Comparison of ENCODE assay signal across 8 cellular contexts in genomic region chr17:38799501-38800236, GRCh38. TPM values are rescaled to one million over a fixed set of nuclear protein-coding genes. Genes with fewer than 3 reads are reported as not detected.
DNase-seq lines count a peak whose midpoint lies in the region; ATAC-seq and TF ChIP-seq lines count a peak whose summit lies in the region.

PIP4K2B (minus strand) TSS chr17:38799556; CDS start chr17:38799424, 132 bp downstream.

- ATAC-seq in GM19025 (IDR thresholded peaks at IDR 0.05; ENCODE audit: low read depth, unreplicated experiment) (peak; percentile 86), HG03280 (IDR thresholded peaks at IDR 0.05; ENCODE audit: unreplicated experiment) (peak; percentile 82)

- TF ChIP-seq CTCF in AG09309 (IDR thresholded peaks at IDR 0.05; ENCODE audit: control insufficient read depth, insufficient read depth, low read depth, low read length, missing control alignments): no peak

- no peaks in the 10 kb centered on the region for H3K9me3 Mint-ChIP-seq in immature natural killer cell

- peaks cover 38% of the 10 kb centered on the region in 2 donors for H3K4me1 Mint-ChIP-seq in immature natural killer cell

- peak within 1 kb of the TSS; percentile 50 for H3K4me3 ChIP-seq in AG09309 (ENCODE audit: control insufficient read depth, low read depth, low read length)

- peak within 1 kb of the TSS; percentile 86 to 96 (median 92) for H3K27ac Mint-ChIP-seq in immature natural killer cell

- peak within 1 kb of the TSS; percentile 90 to 97 (median 94) for H3K4me3 Mint-ChIP-seq in immature natural killer cell

- peak within 1 kb of the TSS; percentile 99 for H3K27ac ChIP-seq in caudate nucleus (ENCODE audit: low read depth, low read length)

- DNase-seq in AG09309 (ENCODE audit: low read depth) (peak; percentile 94), NCI-H345 treated with DMSO at 0.1 percent for 48 hours (lab: John Stamatoyannopoulos, UW; ENCODE audit: unreplicated experiment) (peak; percentile 98), caudate nucleus (lab: John Stamatoyannopoulos, UW) (peak; percentile 59 to 98 (median 91)), immature natural killer cell (peak; percentile 84 to 85 (median 84)), smooth muscle cell of the brain vasculature (ENCODE audit: low read depth, low spot score) (peak; percentile 94)
- DNase-seq in activated CD4-positive, CD25-positive, alpha-beta regulatory T cell (lab: John Stamatoyannopoulos, UW): peak; percentile 72 to 81 (median 80)

- peaks cover 0 to 6% (median 4%) of the 10 kb centered on the region in 3 donors for H3K27me3 Mint-ChIP-seq in immature natural killer cell (ENCODE audit: low read depth in 3 of 3)

- H3K36me3 Mint-ChIP-seq in immature natural killer cell: peaks cover 8 to 29% (median 19%) of the 10 kb centered on the region in 3 donors

RNA-seq across cellular contexts. Expression of gene PIP4K2B, which starts in this region (rescaled TPM):
- polyA plus RNA-seq in immature natural killer cell: 10 to 100 TPM in 2 of 3 donors, 1 to 10 TPM in 1; 6.2 to 15.4 (median 12.5) TPM

Comparison
In these comparisons a context has a peak if more than half of its experiments do, and no peak if none do; other contexts are left out.
1. Peak in every context shown above with its lines: DNase-seq, ATAC-seq, H3K4me3 ChIP-seq and H3K27ac ChIP-seq.